ENCODE assay signal across 23 cellular contexts in genomic region chr18:25262920-25263319, GRCh38.
DNase-seq lines count a peak whose midpoint lies in the region; ATAC-seq and TF ChIP-seq lines count a peak whose summit lies in the region.
"Had no signal": no experiment of that assay in that cellular context is flagged by ENCODE, and none has a peak within 500 bp of the region (broad histone marks: within the 10 kb centered on the region; RNA-seq: fewer than 3 reads in every experiment).

No MANE protein-coding gene starts in this region.

- TF ChIP-seq POLR2A in thyroid gland (IDR thresholded peaks at IDR 0.05): no peak

- H3K9me3 Mint-ChIP-seq in CD8-positive, alpha-beta T cell: no peaks in the 10 kb centered on the region

- H3K27ac Mint-ChIP-seq in CD8-positive, alpha-beta T cell: no peak overlapping the region

- WGBS in thyroid gland, 2 donors: 56 to 69% methylated on average over 2 of the region's 2 CpGs

- no peak overlapping the region for H3K4me3 ChIP-seq in left ventricle myocardium inferior
- no peak overlapping the region for H3K4me3 ChIP-seq in CD8-positive, alpha-beta T cell (ENCODE audit: low read depth, low read length)
- no peak overlapping the region for H3K4me3 ChIP-seq in thyroid gland (replicated peaks in 1 of 3)
- H3K4me3 ChIP-seq: A549, upper lobe of right lung had no signal

- H3K4me3 Mint-ChIP-seq in CD8-positive, alpha-beta T cell: no peak overlapping the region
- H3K4me3 Mint-ChIP-seq: activated T-cell treated with anti-CD3 and anti-CD28 coated beads, Interleukin-2, amount 50 U/mL, for 4 hours had no signal

- intact Hi-C loops in left ventricle myocardium inferior (cut with micrococcal nuclease): no loop called here
- intact Hi-C loops in CD8-positive, alpha-beta T cell (cut with DNase I, micrococcal nuclease): no loop called here
- intact Hi-C loops in thyroid gland (cut with DNase I): no loop called here

- ATAC-seq in CD8-positive, alpha-beta T cell: no peak
- ATAC-seq: A549; activated T-cell treated with anti-CD3 and anti-CD28 coated beads, Interleukin-2, amount 50 U/mL, for 4 hours; upper lobe of right lung had no signal

- H3K9me3 ChIP-seq in left ventricle myocardium inferior (replicated peaks) (no peaks in the 10 kb centered on the region), thyroid gland (no peaks in the 10 kb centered on the region)
- no peaks in the 10 kb centered on the region for H3K9me3 ChIP-seq in CD8-positive, alpha-beta T cell (ENCODE audit: low read length)
- H3K9me3 ChIP-seq: A549, upper lobe of right lung had no signal

- no peaks in the 10 kb centered on the region for H3K36me3 Mint-ChIP-seq in CD8-positive, alpha-beta T cell

- H3K27me3 Mint-ChIP-seq in CD8-positive, alpha-beta T cell (ENCODE audit: low read depth): peaks cover 6% of the 10 kb centered on the region

- H3K36me3 ChIP-seq in left ventricle myocardium inferior (no peaks in the 10 kb centered on the region), thyroid gland (no peaks in the 10 kb centered on the region)
- no peaks in the 10 kb centered on the region for H3K36me3 ChIP-seq in CD8-positive, alpha-beta T cell (ENCODE audit: insufficient read depth, low read length)
- H3K36me3 ChIP-seq: upper lobe of right lung had no signal

- CTCF ChIA-PET in CD8-positive, alpha-beta T cell (lab: Charles Lee): no interaction called here

- peaks cover 31% of the 10 kb centered on the region for H3K4me1 ChIP-seq in left ventricle myocardium inferior
- no peaks in the 10 kb centered on the region for H3K4me1 ChIP-seq in CD8-positive, alpha-beta T cell (ENCODE audit: insufficient read depth, low read length)
- no peaks in the 10 kb centered on the region for H3K4me1 ChIP-seq in thyroid gland
- H3K4me1 ChIP-seq: A549, upper lobe of right lung had no signal

- peak overlapping the region; percentile 38 for H3K27ac ChIP-seq in left ventricle myocardium inferior (replicated peaks)
- H3K27ac ChIP-seq in CD8-positive, alpha-beta T cell (ENCODE audit: low read depth, low read length): no peak overlapping the region
- H3K27ac ChIP-seq in thyroid gland: no peak overlapping the region
- H3K27ac ChIP-seq: A549, epithelial cell of prostate, upper lobe of right lung had no signal

- TF ChIP-seq CTCF in left ventricle myocardium inferior (IDR thresholded peaks at IDR 0.05; ENCODE audit: borderline replicate concordance) (no peak), thyroid gland (IDR thresholded peaks at IDR 0.05) (no peak)
- TF ChIP-seq CTCF in CD8-positive, alpha-beta T cell (IDR thresholded peaks at IDR 0.05): no peak

- DNase-seq in AG08396 (ENCODE audit: low spot score) (peak; percentile 28), GM04504 (ENCODE audit: low read depth) (peak; percentile 48), astrocyte of the hippocampus (ENCODE audit: low read depth, low spot score) (peak; percentile 28), left ventricle myocardium inferior (no peak), thyroid gland (no peak), epidermal melanocyte (ENCODE audit: insufficient read length, low spot score) (no peak)
- DNase-seq in CD8-positive, alpha-beta T cell: no peak
- DNase-seq in activated T-cell treated with anti-CD3 and anti-CD28 coated beads, Interleukin-2, amount 50 U/mL, for 1 hour: no peak
- DNase-seq: activated CD4-positive, CD25-positive, alpha-beta regulatory T cell treated with anti-CD3 and anti-CD28 coated beads, Interleukin-2, amount 50 U/mL, for 72 hours; activated naive CD4-positive, alpha-beta T cell; activated T-cell treated with anti-CD3 and anti-CD28 coated beads, Interleukin-2, amount 50 U/mL, for 4 hours; amniotic stem cell; cerebellar nuclear complex; DMS 273 treated with DMSO at 0.1 percent for 48 hours; Kasumi-1; kidney; NCI-H1048; NCI-H2029 treated with DMSO at 0.1 percent for 48 hours; NCI-H446; SHP77 treated with DMSO at 0.1 percent for 48 hours; upper lobe of right lung had no signal

- POLR2A ChIA-PET in CD8-positive, alpha-beta T cell (lab: Charles Lee): no interaction called here

- no peaks in the 10 kb centered on the region for H3K4me1 Mint-ChIP-seq in CD8-positive, alpha-beta T cell (ENCODE audit: low read depth)

- no peaks in the 10 kb centered on the region for H3K27me3 ChIP-seq in left ventricle myocardium inferior (ENCODE audit: low read depth)
- H3K27me3 ChIP-seq in CD8-positive, alpha-beta T cell (ENCODE audit: insufficient read depth, low read length): no peaks in the 10 kb centered on the region
- no peaks in the 10 kb centered on the region for H3K27me3 ChIP-seq in thyroid gland
- H3K27me3 ChIP-seq: upper lobe of right lung had no signal

Comparison
In these comparisons a context has a peak if more than half of its experiments do, and no peak if none do; other contexts are left out.
1. DNase-seq: peak in AG08396 (single experiment), GM04504 (single experiment) and astrocyte of the hippocampus (single experiment); none in left ventricle myocardium inferior (single experiment), CD8-positive, alpha-beta T cell (0 of 7), thyroid gland (0 of 2), epidermal melanocyte (single experiment) and activated T-cell treated with anti-CD3 and anti-CD28 coated beads, Interleukin-2, amount 50 U/mL, for 1 hour (single experiment).